ENCODE assay signal across 17 cellular contexts in genomic region chr2:201931955-201932354, GRCh38.
DNase-seq lines count a peak whose midpoint lies in the region; ATAC-seq and TF ChIP-seq lines count a peak whose summit lies in the region.
"Had no signal": no experiment of that assay in that cellular context is flagged by ENCODE, and none has a peak within 500 bp of the region (broad histone marks: within the 10 kb centered on the region; RNA-seq: fewer than 3 reads in every experiment).

No MANE protein-coding gene starts in this region.

- H3K9me3 ChIP-seq in MG63 (no peaks in the 10 kb centered on the region), endodermal cell (ENCODE audit: control insufficient read depth, low read length) (peaks cover 14% of the 10 kb centered on the region)

- ATAC-seq in GM18502 (IDR thresholded peaks at IDR 0.05; ENCODE audit: poor library complexity, unreplicated experiment): no peak
- ATAC-seq: activated CD8-positive, alpha-beta memory T cell treated with anti-CD3 and anti-CD28 coated beads, Interleukin-2, amount 10 ng/mL, durations not matched to agents 7 days and 5 days; HCT116; natural killer cell had no signal

- H3K36me3 ChIP-seq in MG63: no peaks in the 10 kb centered on the region
- H3K36me3 ChIP-seq in endodermal cell (ENCODE audit: control insufficient read depth, insufficient read depth, low read length): no peaks in the 10 kb centered on the region

- TF ChIP-seq CTCF in endodermal cell (conservative IDR thresholded peaks at IDR 0.05) (no peak), osteocyte (IDR thresholded peaks at IDR 0.05) (no peak)

- H3K9me3 Mint-ChIP-seq in endodermal cell (peaks cover 7% of the 10 kb centered on the region), osteocyte (ENCODE audit: unreplicated experiment) (peaks cover 5% of the 10 kb centered on the region)
- H3K9me3 Mint-ChIP-seq: natural killer cell had no signal

- 66 to 69% methylated on average over 5 to 7 of the region's 7 CpGs for WGBS in endodermal cell (ENCODE audit: insufficient coverage in 1 of 2, insufficient read length in 1 of 2), 2 experiments

- H3K27me3 ChIP-seq in MG63 (no peaks in the 10 kb centered on the region), endodermal cell (ENCODE audit: control insufficient read depth, insufficient read depth, low read length, poor library complexity, severe bottlenecking) (no peaks in the 10 kb centered on the region)

- no peaks in the 10 kb centered on the region for H3K36me3 Mint-ChIP-seq in endodermal cell (ENCODE audit: low read depth)
- no peaks in the 10 kb centered on the region for H3K36me3 Mint-ChIP-seq in osteocyte (ENCODE audit: unreplicated experiment)
- H3K36me3 Mint-ChIP-seq: activated CD8-positive, alpha-beta memory T cell treated with anti-CD3 and anti-CD28 coated beads, Interleukin-2, amount 10 ng/mL, durations not matched to agents 7 days and 5 days; natural killer cell had no signal

- no peak overlapping the region for H3K27ac ChIP-seq in endodermal cell (ENCODE audit: low read depth, low read length)
- H3K27ac ChIP-seq: C4-2B had no signal

- peaks cover 30% of the 10 kb centered on the region for H3K4me1 ChIP-seq in endodermal cell (ENCODE audit: control insufficient read depth, insufficient read depth, low read length)

- DNase-seq in Daoy (ENCODE audit: low read depth) (peak; percentile 44), MG63 (peak; percentile 65), endodermal cell (peak; percentile 47), osteocyte (ENCODE audit: extremely low spot score, unreplicated experiment) (no peak), germinal center (ENCODE audit: low spot score) (no peak), NCI-H345 (lab: John Stamatoyannopoulos, UW) (no peak), NCI-H748 treated with DMSO at 0.1 percent for 48 hours (lab: John Stamatoyannopoulos, UW) (no peak)
- DNase-seq: activated B cell treated with CpG ODN at 0.5 μM for 24 hours; activated CD8-positive, alpha-beta memory T cell treated with anti-CD3 and anti-CD28 coated beads, Interleukin-2, amount 10 ng/mL, durations not matched to agents 7 days and 5 days; activated gamma-delta T cell treated with Interleukin-2 at 50 U/mL for 16 hours; natural killer cell; NCI-H2029; NCI-H526 treated with DMSO at 0.1 percent for 48 hours; T-helper 1 cell had no signal

- H3K4me1 Mint-ChIP-seq in endodermal cell (peaks cover 61% of the 10 kb centered on the region), osteocyte (ENCODE audit: unreplicated experiment) (peaks cover 52% of the 10 kb centered on the region)
- H3K4me1 Mint-ChIP-seq: activated B cell treated with CpG ODN at 0.5 μM for 24 hours; activated CD8-positive, alpha-beta memory T cell treated with anti-CD3 and anti-CD28 coated beads, Interleukin-2, amount 10 ng/mL, durations not matched to agents 7 days and 5 days; natural killer cell had no signal

- H3K4me3 ChIP-seq in MG63 (no peak overlapping the region), endodermal cell (ENCODE audit: low read length) (no peak overlapping the region)

- H3K4me3 Mint-ChIP-seq in endodermal cell: no peak overlapping the region
- peak overlapping the region; percentile 59 for H3K4me3 Mint-ChIP-seq in osteocyte (ENCODE audit: unreplicated experiment)
- H3K4me3 Mint-ChIP-seq: activated B cell treated with CpG ODN at 0.5 μM for 24 hours; activated CD8-positive, alpha-beta memory T cell treated with anti-CD3 and anti-CD28 coated beads, Interleukin-2, amount 10 ng/mL, durations not matched to agents 7 days and 5 days; natural killer cell had no signal

- peak overlapping the region; percentile 26 for H3K27ac Mint-ChIP-seq in endodermal cell
- peak overlapping the region; percentile 94 for H3K27ac Mint-ChIP-seq in osteocyte (ENCODE audit: unreplicated experiment)
- H3K27ac Mint-ChIP-seq: activated B cell treated with CpG ODN at 0.5 μM for 24 hours; activated CD8-positive, alpha-beta memory T cell treated with anti-CD3 and anti-CD28 coated beads, Interleukin-2, amount 10 ng/mL, durations not matched to agents 7 days and 5 days; natural killer cell had no signal

- H3K27me3 Mint-ChIP-seq in endodermal cell (ENCODE audit: insufficient read depth) (no peaks in the 10 kb centered on the region), osteocyte (ENCODE audit: unreplicated experiment) (no peaks in the 10 kb centered on the region)

- H3K9ac ChIP-seq in endodermal cell (ENCODE audit: extremely low read depth, low read length, poor library complexity, severe bottlenecking): no peak overlapping the region

Comparison
In these comparisons a context has a peak if more than half of its experiments do, and no peak if none do; other contexts are left out.
1. DNase-seq: peak in Daoy (single experiment), MG63 (single experiment) and endodermal cell (single experiment); none in osteocyte (single experiment), germinal center (single experiment), NCI-H345 (single experiment) and NCI-H748 treated with DMSO at 0.1 percent for 48 hours (single experiment).